ENCODE assay signal across 8 cellular contexts in the genomic region with DNA sequence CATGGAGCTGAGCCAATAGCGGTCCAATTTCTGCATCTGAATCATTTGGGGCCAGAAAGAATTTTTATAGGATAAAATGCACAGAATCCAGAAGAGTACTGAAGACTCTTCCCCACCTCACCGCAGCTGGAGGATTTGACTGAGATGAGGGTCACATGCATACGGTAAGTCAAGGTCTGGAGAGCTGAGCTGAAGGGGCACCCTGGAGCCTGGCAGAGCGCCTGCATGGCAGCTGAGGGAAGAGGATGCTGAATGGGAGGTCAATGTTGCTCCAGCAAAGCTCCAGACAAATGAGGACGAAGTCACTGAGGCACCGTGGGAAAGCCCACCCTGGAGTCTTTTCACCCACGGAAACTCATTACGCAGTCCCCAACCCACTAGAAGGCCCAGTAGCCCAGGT. TPM values are rescaled to one million over a fixed set of nuclear protein-coding genes. Genes with fewer than 3 reads are reported as not detected.
"Had no signal": no experiment of that assay in that cellular context is flagged by ENCODE, and none has a peak within 500 bp of the region (broad histone marks: within the 10 kb centered on the region; RNA-seq: fewer than 3 reads in every experiment).

No MANE protein-coding gene starts in this region.

- DNase-seq: H9, HCEC 1CT, KBM-7 had no signal

- H3K4me1 Mint-ChIP-seq: GM23338, IgD-negative memory B cell had no signal

- H3K9me3 Mint-ChIP-seq: GM23338, H9, IgD-negative memory B cell had no signal

- H3K4me2 ChIP-seq: GM23338 had no signal

- H3K27ac ChIP-seq: HL-60 had no signal

- H3K4me3 ChIP-seq: GM23338 had no signal

- ATAC-seq: GM23338, HepG2 had no signal

- H3K4me3 Mint-ChIP-seq: GM23338, H9, IgD-negative memory B cell had no signal

- H3K27ac Mint-ChIP-seq: GM23338, H9, IgD-negative memory B cell had no signal

RNA-seq across cellular contexts. Expression of a gene that starts 43.4 kb away (rescaled TPM):
- total RNA-seq: HepG2, HT1080 had no signal
- polyA plus RNA-seq: HepG2, IgD-negative memory B cell had no signal
